In the genomic region with DNA sequence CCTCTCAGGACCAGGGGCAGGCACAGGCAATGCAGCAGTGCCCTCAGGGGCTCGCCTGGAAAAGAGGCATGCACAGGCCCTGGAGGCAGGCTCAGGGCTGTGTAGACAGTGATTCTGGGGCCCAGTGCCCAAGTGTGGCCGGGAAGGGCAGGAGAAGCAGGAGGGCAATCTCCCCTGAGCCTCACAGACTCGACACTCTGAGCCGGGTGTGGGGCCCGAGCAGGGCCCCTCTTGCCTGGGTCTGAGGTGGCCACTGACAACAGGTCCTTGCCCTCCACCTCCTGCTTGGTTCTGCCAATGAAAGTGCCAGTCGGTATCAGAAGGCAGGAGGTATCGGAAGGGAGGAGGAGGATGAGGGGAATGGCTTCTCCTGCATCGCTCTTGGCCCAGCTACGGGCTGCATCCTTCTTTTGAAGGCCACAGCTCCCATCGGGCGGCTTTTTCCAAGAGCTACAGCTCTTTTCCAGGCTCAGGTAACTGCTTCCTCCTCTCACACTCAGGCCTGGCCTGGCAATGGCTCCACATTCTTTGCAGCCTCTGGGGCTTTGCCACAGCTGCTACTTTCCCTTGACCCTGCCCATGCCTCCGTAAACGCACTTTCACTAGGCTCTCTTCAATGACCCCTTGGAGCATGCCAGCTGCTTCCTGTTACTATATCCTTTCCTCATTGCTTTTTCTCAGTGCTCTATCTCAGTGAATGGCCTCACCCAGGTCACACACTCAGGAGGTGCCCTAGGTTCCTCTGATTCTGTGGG, we compare ENCODE assay signal across 30 cellular contexts. TPM values are rescaled to one million over a fixed set of nuclear protein-coding genes. Genes with fewer than 3 reads are reported as not detected.
A peak's percentile ranks its signal among the peaks of the same experiment; 100 is the strongest.
DNase-seq lines count a peak whose midpoint lies in the region; ATAC-seq and TF ChIP-seq lines count a peak whose summit lies in the region.
"Had no signal": no experiment of that assay in that cellular context is flagged by ENCODE, and none has a peak within 500 bp of the region (broad histone marks: within the 10 kb centered on the region; RNA-seq: fewer than 3 reads in every experiment).

No MANE protein-coding gene starts in this region.

- peaks cover 7% of the 10 kb centered on the region for H3K4me1 Mint-ChIP-seq in T-helper 17 cell
- H3K4me1 Mint-ChIP-seq: mesothelial cell of epicardium, natural killer cell had no signal

- no peaks in the 10 kb centered on the region for H3K27me3 Mint-ChIP-seq in T-helper 17 cell
- H3K27me3 Mint-ChIP-seq: activated CD4-positive, alpha-beta T cell treated with anti-CD3 and anti-CD28 coated beads, Interleukin-2, amount 10 ng/mL, durations not matched to agents 24 days and 14 days; CD4-positive, alpha-beta T cell; effector memory CD8-positive, alpha-beta T cell; IgD-negative memory B cell had no signal

- no peaks in the 10 kb centered on the region for H3K36me3 ChIP-seq in upper lobe of right lung
- no peaks in the 10 kb centered on the region for H3K36me3 ChIP-seq in breast epithelium
- H3K36me3 ChIP-seq: ascending aorta, cardiac muscle cell, colonic mucosa, Peyer's patch had no signal

- no peaks in the 10 kb centered on the region for H3K36me3 Mint-ChIP-seq in T-helper 17 cell (ENCODE audit: low read depth)
- H3K36me3 Mint-ChIP-seq: mesothelial cell of epicardium, natural killer cell had no signal

- H3K4me3 ChIP-seq in upper lobe of right lung, result no peak overlapping the region
- H3K4me3 ChIP-seq in breast epithelium, result no peak overlapping the region
- H3K4me3 ChIP-seq: ascending aorta, cardiac muscle cell, colonic mucosa, Peyer's patch, testis had no signal

- intact Hi-C loops in upper lobe of right lung (cut with DNase I), result no loop called here
- intact Hi-C loops in breast epithelium (cut with DNase I; ENCODE audit: low total_unique reads), result no loop called here

- H3K9me3 ChIP-seq in T-helper 17 cell (ENCODE audit: control insufficient read depth, low read length, poor library complexity, severe bottlenecking), result no peaks in the 10 kb centered on the region
- no peaks in the 10 kb centered on the region for H3K9me3 ChIP-seq in upper lobe of right lung
- no peaks in the 10 kb centered on the region for H3K9me3 ChIP-seq in breast epithelium
- H3K9me3 ChIP-seq: ascending aorta, colonic mucosa, Peyer's patch, testis had no signal

- peak; percentile 47 for DNase-seq in activated CD8-positive, alpha-beta memory T cell treated with anti-CD3 and anti-CD28 coated beads for 24 hours
- no peak for DNase-seq in activated CD8-positive, alpha-beta memory T cell treated with anti-CD3 and anti-CD28 coated beads, Interleukin-2, amount 50 U/mL, for 4 hours
- DNase-seq in T-helper 17 cell (no peak), mesenteric fat pad (ENCODE audit: low spot score) (peak; percentile 73), upper lobe of right lung (peak; percentile 36), breast epithelium (ENCODE audit: low spot score in 2 of 2) (no peak), OCI-M1 (lab: John Stamatoyannopoulos, UW) (no peak)
- DNase-seq: activated CD4-positive, alpha-beta T cell treated with anti-CD3 and anti-CD28 coated beads, Interleukin-2, amount 10 ng/mL, durations not matched to agents 24 days and 14 days; activated gamma-delta T cell treated with Interleukin-2 at 50 U/mL for 16 hours; activated T-cell treated with anti-CD3 and anti-CD28 coated beads, Interleukin-2, amount 50 U/mL, for 4 hours; CD4-positive, alpha-beta T cell; colonic mucosa; effector memory CD8-positive, alpha-beta T cell; HFFc6; kidney; natural killer cell; NCI-H2107; NCI-H510A; Peyer's patch; SIG-M5; stimulated activated naive CD4-positive, alpha-beta T cell treated with Interleukin-2 at 50 U/mL for 16 hours; T1000; testis had no signal

- no peak for TF ChIP-seq CTCF in upper lobe of right lung (IDR thresholded peaks at IDR 0.05)
- no peak for TF ChIP-seq CTCF in breast epithelium (IDR thresholded peaks at IDR 0.05)

- TF ChIP-seq POLR2A in breast epithelium (IDR thresholded peaks at IDR 0.05), result no peak

- H3K27ac Mint-ChIP-seq in T-helper 17 cell, result peak overlapping the region; percentile 5
- H3K27ac Mint-ChIP-seq: activated CD4-positive, alpha-beta T cell treated with anti-CD3 and anti-CD28 coated beads, Interleukin-2, amount 10 ng/mL, durations not matched to agents 24 days and 14 days; CD4-positive, alpha-beta T cell; effector memory CD8-positive, alpha-beta T cell; HFFc6; mesothelial cell of epicardium; natural killer cell had no signal

- no peaks in the 10 kb centered on the region for H3K27me3 ChIP-seq in upper lobe of right lung
- H3K27me3 ChIP-seq in breast epithelium, result no peaks in the 10 kb centered on the region
- H3K27me3 ChIP-seq: ascending aorta, cardiac muscle cell, colonic mucosa, Peyer's patch, testis had no signal

- H3K27ac ChIP-seq in upper lobe of right lung, result no peak overlapping the region
- H3K27ac ChIP-seq in breast epithelium, result no peak overlapping the region
- H3K27ac ChIP-seq: ascending aorta, cardiac muscle cell, colonic mucosa, Peyer's patch, testis had no signal

- ATAC-seq in T-helper 17 cell (no peak), upper lobe of right lung (no peak)
- ATAC-seq: activated T-cell treated with anti-CD3 and anti-CD28 coated beads, Interleukin-2, amount 50 U/mL, for 4 hours; effector memory CD8-positive, alpha-beta T cell; natural killer cell had no signal

- H3K4me1 ChIP-seq in upper lobe of right lung, result no peaks in the 10 kb centered on the region
- no peaks in the 10 kb centered on the region for H3K4me1 ChIP-seq in breast epithelium
- H3K4me1 ChIP-seq: ascending aorta, colonic mucosa, Peyer's patch, testis had no signal

- no peak overlapping the region for H3K4me3 Mint-ChIP-seq in T-helper 17 cell
- H3K4me3 Mint-ChIP-seq: activated CD4-positive, alpha-beta T cell treated with anti-CD3 and anti-CD28 coated beads, Interleukin-2, amount 10 ng/mL, durations not matched to agents 24 days and 14 days; activated T-cell treated with anti-CD3 and anti-CD28 coated beads, Interleukin-2, amount 50 U/mL, for 4 hours; CD4-positive, alpha-beta T cell; effector memory CD8-positive, alpha-beta T cell; HFFc6; mesothelial cell of epicardium; natural killer cell had no signal

RNA-seq across cellular contexts. Expression of a gene that starts 24.5 kb away (rescaled TPM):
- total RNA-seq in T-helper 17 cell, result 1 to 10 TPM in 1 of 2 donors, under 1 TPM in 1; 0.65 to 1.4 TPM
- 2.2 TPM for total RNA-seq in mesenteric fat pad
- 1.4 TPM for total RNA-seq in upper lobe of right lung
- total RNA-seq in breast epithelium, result 1 to 10 TPM in 2 of 3 donors, under 1 TPM in 1; 0.32 to 3.3 (median 2.3) TPM
- total RNA-seq: H1, osteoblast, skeletal muscle tissue had no signal

Comparison
In these comparisons a context has a peak if more than half of its experiments do, and no peak if none do; other contexts are left out.
1. DNase-seq: peak in activated CD8-positive, alpha-beta memory T cell treated with anti-CD3 and anti-CD28 coated beads for 24 hours (single experiment), mesenteric fat pad (single experiment) and upper lobe of right lung (single experiment); none in activated CD8-positive, alpha-beta memory T cell treated with anti-CD3 and anti-CD28 coated beads, Interleukin-2, amount 50 U/mL, for 4 hours (single experiment), T-helper 17 cell (0 of 3), breast epithelium (0 of 2) and OCI-M1 (single experiment).